Comparison of ENCODE assay signal across 23 cellular contexts in the genomic region with DNA sequence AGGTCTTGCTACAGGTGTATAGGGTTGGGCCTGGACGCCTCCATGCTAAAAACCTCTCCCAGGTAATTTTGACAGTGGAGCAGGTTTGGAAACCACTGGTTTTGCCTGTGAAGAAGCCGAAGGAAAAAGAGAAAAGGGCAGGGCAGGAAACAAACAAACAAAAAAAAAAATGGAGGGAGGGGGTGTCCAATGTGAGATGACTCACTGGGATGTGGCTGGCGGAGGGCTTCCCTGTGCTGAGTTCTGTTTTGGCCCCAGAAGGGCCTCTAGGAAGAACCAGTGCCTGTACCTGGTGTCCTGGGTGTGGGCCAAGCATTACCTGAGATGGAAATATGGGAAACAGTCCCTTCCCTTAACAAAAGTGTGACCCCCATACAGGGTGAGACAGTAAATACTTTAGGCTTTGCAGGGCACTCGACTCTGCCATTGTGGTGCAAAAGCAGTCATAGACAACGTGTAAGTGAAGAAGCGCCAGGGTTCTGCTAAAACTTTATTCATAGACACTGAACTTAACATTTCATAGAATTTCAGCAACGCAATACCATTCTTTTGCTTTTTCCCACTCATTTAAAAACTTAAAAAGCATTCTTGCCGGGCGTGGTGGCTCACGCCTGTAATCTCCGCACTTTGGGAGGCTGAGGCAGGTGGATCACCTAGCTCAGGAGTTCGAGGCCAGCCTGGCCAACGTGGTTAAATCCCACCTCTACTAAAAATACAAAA. TPM values are rescaled to one million over a fixed set of nuclear protein-coding genes. Genes with fewer than 3 reads are reported as not detected.
DNase-seq lines count a peak whose midpoint lies in the region; ATAC-seq and TF ChIP-seq lines count a peak whose summit lies in the region.
"Had no signal": no experiment of that assay in that cellular context is flagged by ENCODE, and none has a peak within 500 bp of the region (broad histone marks: within the 10 kb centered on the region; RNA-seq: fewer than 3 reads in every experiment).

No MANE protein-coding gene starts in this region.

- H3K9ac ChIP-seq in iPS-20b (ENCODE audit: low read depth, low read length), result peak overlapping the region; percentile 1; the same call in 1 of the 2 replicates
- H3K9ac ChIP-seq: BLaER1 had no signal

- POLR2A ChIA-PET in PC-9 (lab: Charles Lee; ENCODE audit: unreplicated experiment), result interaction anchor here (0.7 kb wide), 1 partner anchor 42 kb away, joined by 16 read pairs; no protein-coding TSS in a partner anchor

- no peak for TF ChIP-seq POLR2A in vagina (IDR thresholded peaks at IDR 0.05)

- H3K36me3 Mint-ChIP-seq in natural killer cell treated with Interleukin-12 subunit alpha and Interleukin-12 subunit beta and Interleukin-15 and Interleukin-18, amount 100 ng/mL, for 72 hours, result no peaks in the 10 kb centered on the region

- 88 to 92% methylated on average over 13 of the region's 13 CpGs for WGBS in heart right ventricle, 2 donors

- CTCF ChIA-PET in PC-9 (lab: Charles Lee), result no interaction called here

- H3K27ac ChIP-seq in heart right ventricle (peak overlapping the region in 9 of 10 donors; percentile 0 to 97 (median 92)), PC-9 (peak overlapping the region; percentile 79), iPS-20b (ENCODE audit: low read length) (no peak overlapping the region), vagina (peak overlapping the region; percentile 71)
- H3K27ac ChIP-seq: BLaER1, foreskin keratinocyte had no signal

- no peaks in the 10 kb centered on the region for H3K79me2 ChIP-seq in PC-9 (ENCODE audit: low read depth)

- H4K20me1 ChIP-seq in PC-9 (ENCODE audit: insufficient read depth), result no peaks in the 10 kb centered on the region

- H3K9me3 ChIP-seq in heart right ventricle (no peaks in the 10 kb centered on the region), PC-9 (ENCODE audit: insufficient read depth, low read depth) (no peaks in the 10 kb centered on the region), iPS-20b (ENCODE audit: insufficient read depth, low read depth, low read length) (no peaks in the 10 kb centered on the region), vagina (no peaks in the 10 kb centered on the region)
- H3K9me3 ChIP-seq: BLaER1, mucosa of descending colon, prostate gland, upper lobe of left lung had no signal

- H3K27me3 ChIP-seq in heart right ventricle, result peaks cover 2 to 21% (median 13%) of the 10 kb centered on the region in 7 donors
- H3K27me3 ChIP-seq in PC-9 (ENCODE audit: insufficient read depth, low read depth), result no peaks in the 10 kb centered on the region
- H3K27me3 ChIP-seq in iPS-20b (ENCODE audit: insufficient read depth, low read length), result peaks cover 22% of the 10 kb centered on the region
- peaks cover 7% of the 10 kb centered on the region for H3K27me3 ChIP-seq in vagina

- BruUV-seq in PC-9 (replicated peaks; lab: Mats Ljungman, UMichigan), result no TSS peak

- H3K9me2 ChIP-seq in PC-9 (ENCODE audit: insufficient read depth), result no peaks in the 10 kb centered on the region

- no peak overlapping the region for H3K4me3 ChIP-seq in heart right ventricle
- H3K4me3 ChIP-seq in PC-9, result no peak overlapping the region
- H3K4me3 ChIP-seq in iPS-20b (ENCODE audit: low read length), result no peak overlapping the region
- H3K4me3 ChIP-seq in vagina, result no peak overlapping the region
- H3K4me3 ChIP-seq: BLaER1, cardiac muscle cell, lung, mucosa of descending colon had no signal

- H3K4me1 Mint-ChIP-seq in natural killer cell treated with Interleukin-12 subunit alpha and Interleukin-12 subunit beta and Interleukin-15 and Interleukin-18, amount 100 ng/mL, for 72 hours (ENCODE audit: low read depth in 2 of 2), result peaks cover 9% of the 10 kb centered on the region in 2 donors

- H2AFZ ChIP-seq in PC-9, result no peak overlapping the region

- H3K4me1 ChIP-seq in heart right ventricle (peaks cover 15 to 79% (median 51%) of the 10 kb centered on the region in 9 donors), PC-9 (replicated peaks; ENCODE audit: insufficient read depth) (peaks cover 64% of the 10 kb centered on the region), iPS-20b (ENCODE audit: insufficient read depth, low read length) (peaks cover 65% of the 10 kb centered on the region), vagina (peaks cover 36% of the 10 kb centered on the region)

- H3K4me3 Mint-ChIP-seq in natural killer cell treated with Interleukin-12 subunit alpha and Interleukin-12 subunit beta and Interleukin-15 and Interleukin-18, amount 100 ng/mL, for 72 hours, result no peak overlapping the region

- DNase-seq in heart right ventricle (no peak), left ventricle myocardium superior (no peak), PC-9 (peak in 1 of 2 experiments; percentile 79), vagina (ENCODE audit: extremely low spot score in 2 of 2) (no peak), HT-29 (ENCODE audit: low spot score) (no peak)
- DNase-seq in natural killer cell treated with Interleukin-12 subunit alpha and Interleukin-12 subunit beta and Interleukin-15 and Interleukin-18, amount 100 ng/mL, for 72 hours (ENCODE audit: low spot score), result no peak
- DNase-seq: activated CD4-positive, alpha-beta T cell treated with anti-CD3 and anti-CD28 coated beads for 1 hour; amniotic stem cell; mucosa of descending colon; NCI-H1417; NCI-H2081 treated with DMSO at 0.1 percent for 48 hours; NCI-H446 treated with DMSO at 0.1 percent for 48 hours; Right ventricle myocardium superior; stimulated activated CD8-positive, alpha-beta memory T cell treated with anti-CD3 and anti-CD28 coated beads, Interleukin-4, amount 100 ng/mL, for 48 hours; upper lobe of left lung had no signal

- ATAC-seq in heart right ventricle (no peak), left ventricle myocardium superior (no peak)
- ATAC-seq in natural killer cell treated with Interleukin-12 subunit alpha and Interleukin-12 subunit beta and Interleukin-15 and Interleukin-18, amount 100 ng/mL, for 72 hours, result no peak
- ATAC-seq: esophagus mucosa, mucosa of descending colon had no signal

- H3K36me3 ChIP-seq in heart right ventricle (no peaks in the 10 kb centered on the region), PC-9 (ENCODE audit: low read depth) (no peaks in the 10 kb centered on the region), iPS-20b (ENCODE audit: insufficient read depth, low read depth, low read length) (no peaks in the 10 kb centered on the region), vagina (no peaks in the 10 kb centered on the region)
- H3K36me3 ChIP-seq: BLaER1, cardiac muscle cell, prostate gland, upper lobe of left lung had no signal

- peaks cover 55% of the 10 kb centered on the region for H3F3A ChIP-seq in PC-9 (ENCODE audit: insufficient read depth, low read depth)

- H3K27me3 Mint-ChIP-seq in natural killer cell treated with Interleukin-12 subunit alpha and Interleukin-12 subunit beta and Interleukin-15 and Interleukin-18, amount 100 ng/mL, for 72 hours, result peaks cover 5 to 38% of the 10 kb centered on the region in 2 donors

- intact Hi-C loops in heart right ventricle (cut with DNase I) (no loop called here), left ventricle myocardium superior (cut with micrococcal nuclease) (no loop called here), PC-9 (cut with micrococcal nuclease; ENCODE audit: unreplicated experiment) (no loop called here), vagina (cut with DNase I) (no loop called here)

- no peak for TF ChIP-seq CTCF in heart right ventricle (IDR thresholded peaks at IDR 0.05)
- TF ChIP-seq CTCF in PC-9 (conservative IDR thresholded peaks at IDR 0.05), result no peak
- no peak for TF ChIP-seq CTCF in vagina (IDR thresholded peaks at IDR 0.05)

- H3K9me3 Mint-ChIP-seq in natural killer cell treated with Interleukin-12 subunit alpha and Interleukin-12 subunit beta and Interleukin-15 and Interleukin-18, amount 100 ng/mL, for 72 hours, result no peaks in the 10 kb centered on the region

- no peak overlapping the region for H3K27ac Mint-ChIP-seq in natural killer cell treated with Interleukin-12 subunit alpha and Interleukin-12 subunit beta and Interleukin-15 and Interleukin-18, amount 100 ng/mL, for 72 hours

- H3K4me2 ChIP-seq in PC-9, result peak overlapping the region; percentile 86

RNA-seq across cellular contexts. Expression of a gene that starts 9.5 kb away (rescaled TPM):
- total RNA-seq in heart right ventricle, result 10 to 100 TPM; 46.4 to 77.9 (median 60.1) TPM
- polyA plus RNA-seq in heart right ventricle, result 100 to 1,000 TPM in 1 of 2 donors, 10 to 100 TPM in 1; 31.9 to 107 TPM
- total RNA-seq in left ventricle myocardium superior, result 71.7 TPM
- 49.3 and 67.5 TPM in 2 replicates for total RNA-seq in PC-9 (2021)
- 78.8 TPM for total RNA-seq in vagina
- 100 to 1,000 TPM; 104 to 207 TPM for total RNA-seq in natural killer cell treated with Interleukin-12 subunit alpha and Interleukin-12 subunit beta and Interleukin-15 and Interleukin-18, amount 100 ng/mL, for 72 hours
- total RNA-seq in HT-29 (2014; rRNA removed; shearing (Covaris generic)), result 190 and 194 TPM in 2 replicates

RNA-seq across cellular contexts. Expression of a gene that starts 43.7 kb away (rescaled TPM):
- total RNA-seq in heart right ventricle, result 10 to 100 TPM in 2 of 10 donors, 1 to 10 TPM in 8; 3.6 to 16.5 (median 5.3) TPM
- 1 to 10 TPM; 3.7 to 8.2 TPM for polyA plus RNA-seq in heart right ventricle
- total RNA-seq in left ventricle myocardium superior, result 5.7 TPM
- 399 and 464 TPM in 2 replicates for total RNA-seq in PC-9 (2021)
- total RNA-seq in vagina, result 142 TPM
- total RNA-seq in natural killer cell treated with Interleukin-12 subunit alpha and Interleukin-12 subunit beta and Interleukin-15 and Interleukin-18, amount 100 ng/mL, for 72 hours, result 1 to 10 TPM; 1.4 to 4.0 TPM
- total RNA-seq in HT-29 (2014; rRNA removed; shearing (Covaris generic)), result 90.8 and 110 TPM in 2 replicates

RNA-seq across cellular contexts. Expression of a gene that starts 53.8 kb away (rescaled TPM):
- total RNA-seq in heart right ventricle (under 1 TPM in 2 of 10 donors, not detected in 8; 0.30 to 0.32 TPM), left ventricle myocardium superior (not detected), PC-9 (2021) (0.31 TPM in 1 of 2 replicates, not detected in the other), vagina (not detected)
- polyA plus RNA-seq in heart right ventricle, result under 1 TPM in 1 of 2 donors, not detected in 1; 0.03 TPM
- total RNA-seq in natural killer cell treated with Interleukin-12 subunit alpha and Interleukin-12 subunit beta and Interleukin-15 and Interleukin-18, amount 100 ng/mL, for 72 hours, result under 1 TPM; 0.75 to 0.81 TPM
- 0.05 and 0.70 TPM in 2 replicates for total RNA-seq in HT-29 (2014; rRNA removed; shearing (Covaris generic))
- total RNA-seq: Daoy, foreskin keratinocyte, Right ventricle myocardium superior had no signal
- polyA plus RNA-seq: cardiac muscle cell, foreskin keratinocyte had no signal
